13 cellular contexts compared by ENCODE assay signal in genomic region chr10:12975266-12975665, GRCh38. TPM values are rescaled to one million over a fixed set of nuclear protein-coding genes. Genes with fewer than 3 reads are reported as not detected.
DNase-seq lines count a peak whose midpoint lies in the region; ATAC-seq, FAIRE-seq and TF ChIP-seq lines count a peak whose summit lies in the region.
"Had no signal": no experiment of that assay in that cellular context is flagged by ENCODE, and none has a peak within 500 bp of the region (broad histone marks: within the 10 kb centered on the region; RNA-seq: fewer than 3 reads in every experiment).

No MANE protein-coding gene starts in this region.

- no peak for ATAC-seq in natural killer cell

- H3K27ac Mint-ChIP-seq in natural killer cell = no peak overlapping the region

- TF ChIP-seq CTCF in AG04450 (IDR thresholded peaks at IDR 0.05; ENCODE audit: low read depth, low read length) (peak; percentile 21; the same call in 1 of the 2 replicates), VCaP (conservative IDR thresholded peaks at IDR 0.05) (peak; percentile 73), keratinocyte (optimal IDR thresholded peaks at IDR 0.05 in 1 of 3, IDR thresholded peaks at IDR 0.05 in 1 of 3, conservative IDR thresholded peaks at IDR 0.05 in 1 of 3; ENCODE audit: extremely low read depth in 1 of 3, insufficient read depth in 2 of 3, low read length in 3 of 3) (peak; percentile 51 to 63 (median 58)), natural killer cell (IDR thresholded peaks at IDR 0.05) (no peak)

- no peaks in the 10 kb centered on the region for H3K9me1 ChIP-seq in keratinocyte (ENCODE audit: control insufficient read depth, extremely low read depth, insufficient read depth, low read length)

- dilution Hi-C loops in keratinocyte (cut with MboI; ENCODE audit: extremely low pct_ligation_motif_present, low sequenced_read_pairs) = no loop called here

- H3K36me3 Mint-ChIP-seq in natural killer cell = no peaks in the 10 kb centered on the region

- H3K9me3 ChIP-seq in AG04450 (ENCODE audit: control insufficient read depth, insufficient read depth, low read length) = peaks cover 2% of the 10 kb centered on the region; the same call in 1 of the 2 replicates
- H3K9me3 ChIP-seq in keratinocyte (ENCODE audit: control insufficient read depth, low read depth, low read length) = no peaks in the 10 kb centered on the region
- H3K9me3 ChIP-seq: BLaER1 treated with 17β-estradiol and CSF1 and Interleukin-3, amounts not matched to agents 10 nM and 100 nM; right atrium auricular region; uterus had no signal

- no peak overlapping the region for H3K27ac ChIP-seq in AG04450 (ENCODE audit: low read depth, low read length)
- no peak overlapping the region for H3K27ac ChIP-seq in VCaP
- H3K27ac ChIP-seq in keratinocyte (ENCODE audit: control insufficient read depth, insufficient read depth, low read length) = no peak overlapping the region
- H3K27ac ChIP-seq: BLaER1 treated with 17β-estradiol and CSF1 and Interleukin-3, amounts not matched to agents 10 nM and 100 nM; right atrium auricular region; uterus had no signal

- FAIRE-seq in keratinocyte (lab: Jason Lieb, UNC) = no peak

- DNase-seq in AG04450 (ENCODE audit: low read depth, low spot score) (no peak), HPDE6-E6E7 (ENCODE audit: extremely low spot score) (peak; percentile 1), keratinocyte (ENCODE audit: low read depth, low spot score) (no peak), DMS153 (lab: John Stamatoyannopoulos, UW) (no peak), H4 (ENCODE audit: low spot score) (no peak), natural killer cell (no peak), head of caudate nucleus (no peak)
- DNase-seq: activated CD8-positive, alpha-beta memory T cell treated with anti-CD3 and anti-CD28 coated beads, Interleukin-2, amount 50 U/mL, for 4 hours; NCI-H446; uterus had no signal

- no peak overlapping the region for H3K4me3 ChIP-seq in AG04450 (ENCODE audit: low read depth, low read length)
- H3K4me3 ChIP-seq in keratinocyte (ENCODE audit: control insufficient read depth in 2 of 3, extremely low read depth in 1 of 3, insufficient read depth in 2 of 3, low read depth in 1 of 3, low read length in 3 of 3) = no peak overlapping the region
- H3K4me3 ChIP-seq: BLaER1 treated with 17β-estradiol and CSF1 and Interleukin-3, amounts not matched to agents 10 nM and 100 nM; right atrium auricular region; uterus had no signal

- H3K4me2 ChIP-seq in keratinocyte (ENCODE audit: control insufficient read depth, extremely low read depth, insufficient read depth, low read depth, low read length) = no peak overlapping the region
- H3K4me2 ChIP-seq: BLaER1 treated with 17β-estradiol and CSF1 and Interleukin-3, amounts not matched to agents 10 nM and 100 nM had no signal

- H3K4me1 ChIP-seq in keratinocyte (ENCODE audit: control insufficient read depth, extremely low read depth, insufficient read depth, low read length) = no peaks in the 10 kb centered on the region
- H3K4me1 ChIP-seq: right atrium auricular region, uterus had no signal

- peaks cover 2% of the 10 kb centered on the region for H3K27me3 ChIP-seq in AG04450 (ENCODE audit: control insufficient read depth, insufficient read depth, low read length)
- H3K27me3 ChIP-seq in keratinocyte (ENCODE audit: control insufficient read depth, extremely low read depth, insufficient read depth, low read length) = no peaks in the 10 kb centered on the region
- H3K27me3 ChIP-seq: right atrium auricular region, uterus had no signal

- no peaks in the 10 kb centered on the region for H3K9me3 Mint-ChIP-seq in natural killer cell

- no peak overlapping the region for H2AFZ ChIP-seq in keratinocyte (ENCODE audit: control insufficient read depth, low read length)

- CTCF ChIA-PET in AG04450 (lab: Charles Lee) = no interaction called here

- no peaks in the 10 kb centered on the region for H3K36me3 ChIP-seq in keratinocyte (ENCODE audit: control insufficient read depth in 2 of 2, extremely low read depth in 1 of 2, insufficient read depth in 2 of 2, low read length in 2 of 2)
- H3K36me3 ChIP-seq: BLaER1 treated with 17β-estradiol and CSF1 and Interleukin-3, amounts not matched to agents 10 nM and 100 nM; right atrium auricular region; uterus had no signal

- H3K79me2 ChIP-seq in keratinocyte (ENCODE audit: control insufficient read depth, insufficient read depth, low read length) = no peaks in the 10 kb centered on the region

- H3K9ac ChIP-seq in keratinocyte (ENCODE audit: control insufficient read depth, extremely low read depth, insufficient read depth, low read length) = no peak overlapping the region
- H3K9ac ChIP-seq: BLaER1 treated with 17β-estradiol and CSF1 and Interleukin-3, amounts not matched to agents 10 nM and 100 nM had no signal

- H3K4me3 Mint-ChIP-seq in natural killer cell = no peak overlapping the region

- peaks cover 16 to 18% of the 10 kb centered on the region in 2 donors for H3K27me3 Mint-ChIP-seq in natural killer cell (ENCODE audit: low read depth in 2 of 2)

- intact Hi-C loops in natural killer cell (cut with micrococcal nuclease) (no loop called here), head of caudate nucleus (cut with DNase I) (no loop called here)

- no peaks in the 10 kb centered on the region for H3K4me1 Mint-ChIP-seq in natural killer cell

- POLR2A ChIA-PET in AG04450 (lab: Yijun Ruan, JAX) = no interaction called here

- no peaks in the 10 kb centered on the region for H4K20me1 ChIP-seq in keratinocyte (ENCODE audit: control insufficient read depth, extremely low read depth, insufficient read depth, low read length)
- H4K20me1 ChIP-seq: BLaER1 treated with 17β-estradiol and CSF1 and Interleukin-3, amounts not matched to agents 10 nM and 100 nM had no signal

RNA-seq across cellular contexts. Expression of gene CCDC3, which starts 26.2 kb away (rescaled TPM):
- polyA plus RNA-seq in AG04450 (2011; rRNA removed) (3.2 and 3.3 TPM in 2 replicates), keratinocyte (0.25 to 0.39 TPM (median 0.35 TPM) in 3 replicates)
- 0.96 and 1.2 TPM in 2 replicates for polyA minus RNA-seq in AG04450 (2011; rRNA and poly(A)+ RNA removed)
- polyA plus RNA-seq in keratinocyte (2011; ENCODE audit: low read depth) = not detected
- 0.29 and 0.30 TPM in 2 replicates for polyA plus RNA-seq in keratinocyte (2011; cell fraction: cytosol; rRNA removed)
- polyA plus RNA-seq in keratinocyte (2011; cell fraction: nucleus; rRNA removed) = 0.09 and 0.12 TPM in 2 replicates
- polyA plus RNA-seq in keratinocyte (2012; ENCODE audit: low replicate concordance) = 0.29 and 0.66 TPM in 2 replicates
- 0.07 to 0.85 TPM in 2 of 3 replicates, not detected in the other for polyA minus RNA-seq in keratinocyte
- polyA minus RNA-seq in keratinocyte (2011; cell fraction: cytosol; rRNA and poly(A)+ RNA removed) = not detected
- not detected in 2 replicates for polyA minus RNA-seq in keratinocyte (2011; cell fraction: nucleus; rRNA and poly(A)+ RNA removed)
- 2.1 and 2.4 TPM in 2 replicates for total RNA-seq in H4 (2014; rRNA removed; shearing (Covaris generic))
- under 1 TPM; 0.21 to 0.23 (median 0.23) TPM for total RNA-seq in natural killer cell
